13 cellular contexts compared by ENCODE assay signal in genomic region chr16:23869052-23869451, GRCh38. TPM values are rescaled to one million over a fixed set of nuclear protein-coding genes. Genes with fewer than 3 reads are reported as not detected.
DNase-seq lines count a peak whose midpoint lies in the region; ATAC-seq lines count a peak whose summit lies in the region.
"Had no signal": no experiment of that assay in that cellular context is flagged by ENCODE, and none has a peak within 500 bp of the region (broad histone marks: within the 10 kb centered on the region; RNA-seq: fewer than 3 reads in every experiment).

No MANE protein-coding gene starts in this region.

- DNase-seq in activated CD4-positive, alpha-beta T cell treated with anti-CD3 and anti-CD28 coated beads for 36 hours, result peak; percentile 64
- DNase-seq in activated CD4-positive, alpha-beta T cell treated with anti-CD3 and anti-CD28 coated beads, Interleukin-2, amount 50 U/mL, for 4 hours, result no peak
- DNase-seq in MV-4-11 (lab: John Stamatoyannopoulos, UW) (peak; percentile 76), trophoblast cell (no peak), NCI-H146 treated with DMSO at 0.1 percent for 48 hours (lab: John Stamatoyannopoulos, UW; ENCODE audit: unreplicated experiment) (no peak)
- DNase-seq in activated naive CD4-positive, alpha-beta T cell treated with anti-CD3 and anti-CD28 coated beads, Interleukin-2, amount 10 ng/mL, durations not matched to agents 7 days and 5 days, result peak; percentile 51
- DNase-seq: Calu3, NCI-H446, transverse colon had no signal

- no peaks in the 10 kb centered on the region for H3K9me3 Mint-ChIP-seq in activated CD4-positive, alpha-beta T cell treated with anti-CD3 and anti-CD28 coated beads for 36 hours (ENCODE audit: low read depth)
- no peaks in the 10 kb centered on the region for H3K9me3 Mint-ChIP-seq in activated naive CD4-positive, alpha-beta T cell treated with anti-CD3 and anti-CD28 coated beads, Interleukin-2, amount 10 ng/mL, durations not matched to agents 7 days and 5 days

- peaks cover 8% of the 10 kb centered on the region for H3K36me3 Mint-ChIP-seq in activated CD4-positive, alpha-beta T cell treated with anti-CD3 and anti-CD28 coated beads for 36 hours (ENCODE audit: low read depth)
- peaks cover 28% of the 10 kb centered on the region for H3K36me3 Mint-ChIP-seq in activated naive CD4-positive, alpha-beta T cell treated with anti-CD3 and anti-CD28 coated beads, Interleukin-2, amount 10 ng/mL, durations not matched to agents 7 days and 5 days

- no peaks in the 10 kb centered on the region for H3K27me3 Mint-ChIP-seq in activated CD4-positive, alpha-beta T cell treated with anti-CD3 and anti-CD28 coated beads for 36 hours
- H3K27me3 Mint-ChIP-seq in activated naive CD4-positive, alpha-beta T cell treated with anti-CD3 and anti-CD28 coated beads, Interleukin-2, amount 10 ng/mL, durations not matched to agents 7 days and 5 days, result no peaks in the 10 kb centered on the region

- no peak overlapping the region for H4K91ac ChIP-seq in trophoblast cell (ENCODE audit: low read depth, low read length)

- CTCF ChIA-PET in activated CD4-positive, alpha-beta T cell treated with anti-CD3 and anti-CD28 coated beads for 36 hours (lab: Charles Lee), result interaction anchor here (0.6 to 1.5 kb wide), 9 partner anchors 9 to 1791 kb away, joined by 3 to 8 read pairs (median 4); no protein-coding TSS in a partner anchor
- CTCF ChIA-PET in activated naive CD4-positive, alpha-beta T cell treated with anti-CD3 and anti-CD28 coated beads, Interleukin-2, amount 10 ng/mL, durations not matched to agents 7 days and 5 days (lab: Charles Lee), result interaction anchor here (1.1 kb wide), 1 partner anchor 42 kb away, joined by 3 read pairs; no protein-coding TSS in a partner anchor

- H3K4me1 ChIP-seq in trophoblast cell (ENCODE audit: control insufficient read depth in 1 of 2, insufficient read depth in 2 of 2, low read length in 2 of 2), result no peaks in the 10 kb centered on the region

- no peak overlapping the region for H4K12ac ChIP-seq in trophoblast cell (ENCODE audit: low read depth, low read length)

- no peak overlapping the region for H4K8ac ChIP-seq in trophoblast cell (ENCODE audit: low read depth, low read length)

- WGBS in trophoblast cell (ENCODE audit: extremely low coverage, insufficient coverage, insufficient read length), result no CpG with 5 or more reads among the region's 5 CpGs

- peaks cover 65% of the 10 kb centered on the region for H3K4me1 Mint-ChIP-seq in activated CD4-positive, alpha-beta T cell treated with anti-CD3 and anti-CD28 coated beads for 36 hours
- H3K4me1 Mint-ChIP-seq in activated naive CD4-positive, alpha-beta T cell treated with anti-CD3 and anti-CD28 coated beads, Interleukin-2, amount 10 ng/mL, durations not matched to agents 7 days and 5 days, result peaks cover 70% of the 10 kb centered on the region

- no peak overlapping the region for H3K4me3 ChIP-seq in trophoblast cell (ENCODE audit: low read depth, low read length)
- H3K4me3 ChIP-seq: transverse colon had no signal

- H2BK120ac ChIP-seq in trophoblast cell (ENCODE audit: insufficient read depth, low read length, poor library complexity), result no peak overlapping the region

- H3K9me3 ChIP-seq in trophoblast cell (ENCODE audit: insufficient read depth, low read depth, low read length), result no peaks in the 10 kb centered on the region
- H3K9me3 ChIP-seq: transverse colon had no signal

- intact Hi-C loops in activated CD4-positive, alpha-beta T cell treated with anti-CD3 and anti-CD28 coated beads for 36 hours (cut with DNase I, micrococcal nuclease), result loop anchor here (1.0 to 5.0 kb wide), 3 partner anchors 32 to 364 kb away; no protein-coding TSS in a partner anchor

- no peak overlapping the region for H2BK12ac ChIP-seq in trophoblast cell (ENCODE audit: low read length)

- H3K4me2 ChIP-seq in trophoblast cell (ENCODE audit: low read length), result no peak overlapping the region

- no peak overlapping the region for H3K27ac ChIP-seq in trophoblast cell (ENCODE audit: low read depth, low read length)
- H3K27ac ChIP-seq: transverse colon had no signal

- H3K18ac ChIP-seq in trophoblast cell (ENCODE audit: low read length), result no peak overlapping the region

- ATAC-seq in activated CD4-positive, alpha-beta T cell treated with anti-CD3 and anti-CD28 coated beads for 36 hours, result peak; percentile 91
- ATAC-seq in HG03196 (IDR thresholded peaks at IDR 0.05; ENCODE audit: unreplicated experiment), result no peak
- ATAC-seq in GM18517 (IDR thresholded peaks at IDR 0.05; ENCODE audit: unreplicated experiment), result no peak

- H3K23ac ChIP-seq in trophoblast cell (ENCODE audit: low read length), result peak overlapping the region; percentile 40

- peak overlapping the region; percentile 73 for H3K27ac Mint-ChIP-seq in activated CD4-positive, alpha-beta T cell treated with anti-CD3 and anti-CD28 coated beads for 36 hours
- peak overlapping the region; percentile 65 for H3K27ac Mint-ChIP-seq in activated naive CD4-positive, alpha-beta T cell treated with anti-CD3 and anti-CD28 coated beads, Interleukin-2, amount 10 ng/mL, durations not matched to agents 7 days and 5 days

- H3K36me3 ChIP-seq in trophoblast cell (ENCODE audit: control insufficient read depth in 1 of 2, insufficient read depth in 2 of 2, low read length in 2 of 2), result no peaks in the 10 kb centered on the region
- H3K36me3 ChIP-seq: transverse colon had no signal

- H3K4ac ChIP-seq in trophoblast cell (ENCODE audit: low read depth, low read length), result no peak overlapping the region

- H3K9ac ChIP-seq in trophoblast cell (ENCODE audit: low read length), result no peak overlapping the region

- H2AFZ ChIP-seq in trophoblast cell (ENCODE audit: insufficient read depth, low read length, poor library complexity), result no peak overlapping the region

- no peaks in the 10 kb centered on the region for H3K79me2 ChIP-seq in trophoblast cell (ENCODE audit: control insufficient read depth, insufficient read depth, low read length, poor library complexity)

- no peaks in the 10 kb centered on the region for H3K79me1 ChIP-seq in trophoblast cell (ENCODE audit: low read length)

- no peak overlapping the region for H2AK5ac ChIP-seq in trophoblast cell (ENCODE audit: low read length)

- POLR2A ChIA-PET in activated CD4-positive, alpha-beta T cell treated with anti-CD3 and anti-CD28 coated beads for 36 hours (lab: Charles Lee), result interaction anchor here (1.3 kb wide), 1 partner anchor 9 kb away, joined by 7 read pairs; no protein-coding TSS in a partner anchor

- no peak overlapping the region for H3K14ac ChIP-seq in trophoblast cell (ENCODE audit: low read length)

- no peaks in the 10 kb centered on the region for H3K27me3 ChIP-seq in trophoblast cell (ENCODE audit: insufficient read depth, low read length)
- H3K27me3 ChIP-seq: transverse colon had no signal

- no peak overlapping the region for H2BK5ac ChIP-seq in trophoblast cell (ENCODE audit: low read depth, low read length, poor library complexity)

- H3K4me3 Mint-ChIP-seq in activated CD4-positive, alpha-beta T cell treated with anti-CD3 and anti-CD28 coated beads for 36 hours, result no peak overlapping the region
- H3K4me3 Mint-ChIP-seq in activated naive CD4-positive, alpha-beta T cell treated with anti-CD3 and anti-CD28 coated beads, Interleukin-2, amount 10 ng/mL, durations not matched to agents 7 days and 5 days, result no peak overlapping the region

RNA-seq across cellular contexts. Expression of gene PRKCB, which starts 33.3 kb away (rescaled TPM):
- total RNA-seq in activated CD4-positive, alpha-beta T cell treated with anti-CD3 and anti-CD28 coated beads for 36 hours, result 10 to 100 TPM; 57.5 to 83.8 TPM
- polyA plus RNA-seq in trophoblast cell (2013), result 0.10 and 0.12 TPM in 2 replicates
- total RNA-seq: Calu3, MCF 10A, osteocyte had no signal

Comparison
In these comparisons a context has a peak if more than half of its experiments do, and no peak if none do; other contexts are left out.
1. DNase-seq: peak in activated CD4-positive, alpha-beta T cell treated with anti-CD3 and anti-CD28 coated beads for 36 hours (single experiment), MV-4-11 (single experiment) and activated naive CD4-positive, alpha-beta T cell treated with anti-CD3 and anti-CD28 coated beads, Interleukin-2, amount 10 ng/mL, durations not matched to agents 7 days and 5 days (single experiment); none in activated CD4-positive, alpha-beta T cell treated with anti-CD3 and anti-CD28 coated beads, Interleukin-2, amount 50 U/mL, for 4 hours (0 of 2), trophoblast cell (0 of 2) and NCI-H146 treated with DMSO at 0.1 percent for 48 hours (single experiment).